Comparison of ENCODE assay signal across 20 cellular contexts in genomic region chr6:143222310-143222709, GRCh38.
A peak's percentile ranks its signal among the peaks of the same experiment; 100 is the strongest.
DNase-seq lines count a peak whose midpoint lies in the region; ATAC-seq, FAIRE-seq and TF ChIP-seq lines count a peak whose summit lies in the region.
"Had no signal": no experiment of that assay in that cellular context is flagged by ENCODE, and none has a peak within 500 bp of the region (broad histone marks: within the 10 kb centered on the region; RNA-seq: fewer than 3 reads in every experiment).

No MANE protein-coding gene starts in this region.

- H3K36me3 ChIP-seq in SK-N-SH (replicated peaks in 1 of 2; ENCODE audit: control insufficient read depth in 1 of 2, insufficient read depth in 2 of 2, low read length in 1 of 2) (no peaks in the 10 kb centered on the region), right atrium auricular region (no peaks in the 10 kb centered on the region), muscle layer of duodenum (ENCODE audit: control insufficient read depth in 1 of 2, insufficient read depth in 2 of 2, low read length in 2 of 2) (no peaks in the 10 kb centered on the region)

- no peak for FAIRE-seq in H54 (lab: Jason Lieb, UNC)
- FAIRE-seq: D721Med, GM12892 had no signal

- CTCF ChIA-PET in SK-N-SH (lab: Yijun Ruan, JAX) = interaction anchor here (1.4 to 1.8 kb wide), 2 partner anchors 17 to 58 kb away, joined by 4 to 6 read pairs; no protein-coding TSS in a partner anchor

- TF ChIP-seq POLR2A in H54 (IDR thresholded peaks at IDR 0.05; ENCODE audit: low read depth, low read length) = no peak

- H3K4me1 ChIP-seq in SK-N-SH (ENCODE audit: control insufficient read depth in 1 of 2, insufficient read depth in 2 of 2, low read depth in 1 of 2, low read length in 1 of 2) (peaks cover 0 to 18% of the 10 kb centered on the region in 2 experiments; a peak in 2 of 4 replicates), right atrium auricular region (peaks cover 0 to 36% of the 10 kb centered on the region in 2 donors), muscle layer of duodenum (ENCODE audit: control insufficient read depth in 1 of 2, insufficient read depth in 2 of 2, low read length in 2 of 2) (peaks cover 6 to 32% of the 10 kb centered on the region in 2 donors)

- no peaks in the 10 kb centered on the region for H3K9me3 ChIP-seq in SK-N-SH
- H3K9me3 ChIP-seq in right atrium auricular region = no peaks in the 10 kb centered on the region
- H3K9me3 ChIP-seq in muscle layer of duodenum (ENCODE audit: control insufficient read depth in 1 of 2, low read length in 2 of 2) = no peaks in the 10 kb centered on the region

- TF ChIP-seq CTCF in SK-N-SH (IDR thresholded peaks at IDR 0.05) (no peak), right atrium auricular region (IDR thresholded peaks at IDR 0.05) (no peak)

- H3K27ac ChIP-seq in SK-N-SH (ENCODE audit: low read depth in 2 of 2, low read length in 1 of 2) = peak overlapping the region in 1 of 2 experiments; percentile 85; a peak in 2 of 4 replicates
- H3K27ac ChIP-seq in right atrium auricular region = peak overlapping the region; percentile 58 to 70
- peak overlapping the region; percentile 42 for H3K27ac ChIP-seq in muscle layer of duodenum (ENCODE audit: low read length)
- H3K27ac ChIP-seq: 22Rv1 had no signal

- no peak for TF ChIP-seq RAD21 in SK-N-SH (IDR thresholded peaks at IDR 0.05; ENCODE audit: low read length)

- DNase-seq in SK-N-SH (peak; percentile 22), right atrium auricular region (ENCODE audit: low spot score) (no peak), superior temporal gyrus (ENCODE audit: extremely low spot score) (peak; percentile 18), NCI-H128 (lab: John Stamatoyannopoulos, UW; ENCODE audit: unreplicated experiment) (no peak), putamen (ENCODE audit: low spot score) (no peak), H54 (ENCODE audit: insufficient read length, low spot score) (no peak)
- DNase-seq: CD8-positive, alpha-beta T cell; DMS79 treated with DMSO at 0.1 percent for 48 hours; GDM1; GOT3; Karpas-422; MM.1S; NCI-H1105 treated with DMSO at 0.1 percent for 48 hours; NCI-H2029; NCI-H524 had no signal

- H3K4me2 ChIP-seq in SK-N-SH = no peak overlapping the region

- no peaks in the 10 kb centered on the region for H3F3A ChIP-seq in SK-N-SH (replicated peaks; ENCODE audit: insufficient read depth)

- H4K20me1 ChIP-seq in SK-N-SH (ENCODE audit: insufficient read depth) = no peaks in the 10 kb centered on the region

- POLR2A ChIA-PET in SK-N-SH (lab: Yijun Ruan, JAX) = no interaction called here

- no peaks in the 10 kb centered on the region for H3K9me2 ChIP-seq in SK-N-SH

- 76% methylated on average over 5 of the region's 5 CpGs for WGBS in SK-N-SH (ENCODE audit: low lambda C conversion rate)

- no peaks in the 10 kb centered on the region for H3K79me2 ChIP-seq in SK-N-SH (ENCODE audit: insufficient read depth)

- H2AFZ ChIP-seq in SK-N-SH (ENCODE audit: low read depth) = no peak overlapping the region

- ATAC-seq in SK-N-SH treated with all-trans-retinoic acid at 6 μM for 48 hours = no peak; the same call in 2 of the 3 replicates
- ATAC-seq: CD8-positive, alpha-beta T cell had no signal

- no peak overlapping the region for H3K4me3 ChIP-seq in SK-N-SH (ENCODE audit: low read depth in 2 of 2, low read length in 1 of 2)
- H3K4me3 ChIP-seq in right atrium auricular region = no peak overlapping the region
- H3K4me3 ChIP-seq in muscle layer of duodenum (ENCODE audit: low read depth in 1 of 2, low read length in 2 of 2) = no peak overlapping the region

- H3K27me3 ChIP-seq in SK-N-SH (ENCODE audit: insufficient read depth) (no peaks in the 10 kb centered on the region), right atrium auricular region (no peaks in the 10 kb centered on the region), muscle layer of duodenum (ENCODE audit: low read depth, low read length) (no peaks in the 10 kb centered on the region)

- H3K9ac ChIP-seq in SK-N-SH = no peak overlapping the region

- no peak for TF ChIP-seq EP300 in SK-N-SH (IDR thresholded peaks at IDR 0.05; ENCODE audit: borderline replicate concordance in 1 of 2, low read depth in 1 of 2, low read length in 1 of 2)

TF ChIP-seq in SK-N-SH, 30 proteins besides CTCF, POLR2A, EP300 and RAD21:
- TF ChIP-seq FOXJ3 (CRISPR knock-in tag; IDR thresholded peaks at IDR 0.05) (no peak), NFIC (IDR thresholded peaks at IDR 0.05; ENCODE audit: borderline replicate concordance) (no peak), SIN3A (IDR thresholded peaks at IDR 0.05; ENCODE audit: borderline replicate concordance, low read depth, low read length) (no peak)

TF ChIP-seq in SK-N-SH treated with all-trans-retinoic acid at 6 μM for 48 hours, 23 proteins besides CTCF, POLR2A, EP300 and RAD21:
- TF ChIP-seq SNAI2 (CRISPR knock-in tag; IDR thresholded peaks at IDR 0.05) = no peak
- no peak for TF ChIP-seq ZC3H10 (CRISPR knock-in tag; IDR thresholded peaks at IDR 0.05)
- TF ChIP-seq TOX (CRISPR knock-in tag; IDR thresholded peaks at IDR 0.05; ENCODE audit: borderline replicate concordance) = no peak

Comparison
In these comparisons a context has a peak if more than half of its experiments do, and no peak if none do; other contexts are left out.
1. DNase-seq: peak in SK-N-SH (single experiment) and superior temporal gyrus (single experiment); none in right atrium auricular region (single experiment), NCI-H128 (single experiment), putamen (single experiment) and H54 (single experiment).